In genomic region chr10:36679554-36679953, GRCh38 we compare ENCODE assay signal across 22 cellular contexts.
"Had no signal": no experiment of that assay in that cellular context is flagged by ENCODE, and none has a peak within 500 bp of the region (broad histone marks: within the 10 kb centered on the region; RNA-seq: fewer than 3 reads in every experiment).

No MANE protein-coding gene starts in this region.

- ATAC-seq: effector memory CD8-positive, alpha-beta T cell; gastrocnemius medialis; heart right ventricle; left lobe of liver; mucosa of descending colon; natural killer cell; pancreas; sciatic nerve; stimulated activated memory B cell treated with anti-CD40 and anti-IgM and Interleukin-4, amounts not matched to agents 10 μg/mL and 1 μg/mL and 100 μg/mL, for 72 hours; stimulated activated naive CD8-positive, alpha-beta T cell treated with anti-CD3 and anti-CD28 coated beads, Interleukin-15, amount 100 ng/mL, for 72 hours had no signal

- H3K36me3 ChIP-seq: esophagus muscularis mucosa, gastrocnemius medialis, heart right ventricle, pancreas, prostate gland, spleen, tibial nerve had no signal

- H3K4me3 ChIP-seq: esophagus muscularis mucosa, gastrocnemius medialis, heart right ventricle, mucosa of descending colon, pancreas, prostate gland, spleen, testis, tibial nerve had no signal

- H3K27ac ChIP-seq: epithelial cell of prostate, esophagus muscularis mucosa, gastrocnemius medialis, heart right ventricle, pancreas, prostate gland, spleen, testis, tibial nerve had no signal

- H3K4me1 ChIP-seq: gastrocnemius medialis, pancreas, prostate gland, spleen, testis had no signal

- H3K9me3 ChIP-seq: esophagus muscularis mucosa, gastrocnemius medialis, heart right ventricle, pancreas, prostate gland, testis, tibial nerve had no signal

- H3K27me3 ChIP-seq: esophagus muscularis mucosa, gastrocnemius medialis, heart right ventricle, pancreas, spleen, testis, tibial nerve had no signal

- DNase-seq: effector memory CD8-positive, alpha-beta T cell; gastrocnemius medialis; heart right ventricle; islet precursor cell; mammary epithelial cell; mucosa of descending colon; natural killer cell; nucleus accumbens; pancreas; spleen; stimulated activated CD4-positive, alpha-beta T cell treated with anti-CD3 and anti-CD28 coated beads, Interleukin-15, amount 100 ng/mL, for 24 hours; stimulated activated CD4-positive, alpha-beta T cell treated with anti-CD3 and anti-CD28 coated beads, Interleukin-1b, Interleukin-23, amount 100 ng/mL, for 48 hours; stimulated activated CD4-positive, alpha-beta T cell treated with anti-CD3 and anti-CD28 coated beads, Interleukin-4, amount 100 ng/mL, for 24 hours; stimulated activated naive CD8-positive, alpha-beta T cell treated with anti-CD3 and anti-CD28 coated beads, Interleukin-15, amount 100 ng/mL, for 72 hours; testis had no signal
